ENCODE assay signal across 27 cellular contexts in genomic region chr10:717458-717857, GRCh38.
"Had no signal": no experiment of that assay in that cellular context is flagged by ENCODE, and none has a peak within 500 bp of the region (broad histone marks: within the 10 kb centered on the region; RNA-seq: fewer than 3 reads in every experiment).

No MANE protein-coding gene starts in this region.

- H3K4me3 Mint-ChIP-seq: natural killer cell; nephron; neural progenitor cell; stimulated activated effector memory CD8-positive, alpha-beta T cell treated with anti-CD3 and anti-CD28 coated beads, Interleukin-12 subunit alpha, Interleukin-12 subunit beta, amount 100 ng/mL, for 72 hours; stimulated activated naive B cell treated with anti-CD40 and anti-IgM and Interleukin-4, amounts not matched to agents 10 μg/mL and 1 μg/mL and 100 μg/mL, for 72 hours; stimulated activated naive CD8-positive, alpha-beta T cell treated with anti-CD3 and anti-CD28 coated beads, Interleukin-15, Interleukin-2, amounts not matched to agents 100 ng/mL and 50 ng/mL, for 24 hours; type B pancreatic cell had no signal

- DNase-seq: natural killer cell; occipital lobe; ovary; psoas muscle; right cardiac atrium; right lobe of liver; sigmoid colon; small intestine; stimulated activated CD4-positive, alpha-beta T cell treated with anti-CD3 and anti-CD28 coated beads, Interleukin-15, amount 100 ng/mL, for 24 hours; stimulated activated CD4-positive, alpha-beta T cell treated with anti-CD3 and anti-CD28 coated beads, Interleukin-2, amount 100 ng/mL, for 24 hours; stimulated activated CD4-positive, alpha-beta T cell treated with anti-CD3 and anti-CD28 coated beads, Interleukin-2, amount 100 ng/mL, for 48 hours; stimulated activated CD4-positive, alpha-beta T cell treated with anti-CD3 and anti-CD28 coated beads, Interleukin-4, amount 100 ng/mL, for 24 hours; stimulated activated naive B cell treated with anti-CD40 and anti-IgM and Interleukin-4, amounts not matched to agents 10 μg/mL and 1 μg/mL and 100 μg/mL, for 72 hours; stimulated activated naive CD4-positive, alpha-beta T cell treated with Interleukin-2 at 50 U/mL for 16 hours; stomach; thyroid gland; upper lobe of right lung; uterus had no signal

- H3K9ac ChIP-seq: neural progenitor cell, parathyroid adenoma had no signal

- H3K9me3 Mint-ChIP-seq: type B pancreatic cell had no signal

- H3K4me1 Mint-ChIP-seq: natural killer cell; nephron; neural progenitor cell; stimulated activated effector memory CD8-positive, alpha-beta T cell treated with anti-CD3 and anti-CD28 coated beads, Interleukin-12 subunit alpha, Interleukin-12 subunit beta, amount 100 ng/mL, for 72 hours; stimulated activated naive B cell treated with anti-CD40 and anti-IgM and Interleukin-4, amounts not matched to agents 10 μg/mL and 1 μg/mL and 100 μg/mL, for 72 hours had no signal

- H3K79me2 ChIP-seq: parathyroid adenoma had no signal

- H2AFZ ChIP-seq: neural progenitor cell, parathyroid adenoma had no signal

- H3K9me3 ChIP-seq: ovary, thyroid gland, upper lobe of right lung, uterus had no signal

- H3K27ac ChIP-seq: neural progenitor cell, ovary, parathyroid adenoma, psoas muscle, right lobe of liver, sigmoid colon, stomach, thoracic aorta, thyroid gland, tibial nerve, upper lobe of right lung, uterus had no signal

- H3K27me3 ChIP-seq: neural progenitor cell, ovary, right lobe of liver, sigmoid colon, stomach, thyroid gland, tibial nerve, upper lobe of right lung, uterus had no signal

- H3K27ac Mint-ChIP-seq: natural killer cell; nephron; neural progenitor cell; progenitor cell of endocrine pancreas; stimulated activated effector memory CD8-positive, alpha-beta T cell treated with anti-CD3 and anti-CD28 coated beads, Interleukin-12 subunit alpha, Interleukin-12 subunit beta, amount 100 ng/mL, for 72 hours; stimulated activated naive B cell treated with anti-CD40 and anti-IgM and Interleukin-4, amounts not matched to agents 10 μg/mL and 1 μg/mL and 100 μg/mL, for 72 hours; stimulated activated naive CD8-positive, alpha-beta T cell treated with anti-CD3 and anti-CD28 coated beads, Interleukin-15, Interleukin-2, amounts not matched to agents 100 ng/mL and 50 ng/mL, for 24 hours; type B pancreatic cell had no signal

- H3K4me3 ChIP-seq: neural progenitor cell, ovary, psoas muscle, right lobe of liver, sigmoid colon, stomach, thoracic aorta, thyroid gland, tibial nerve, upper lobe of right lung, uterus had no signal

- H3K4me2 ChIP-seq: neural progenitor cell had no signal

- H3K36me3 ChIP-seq: neural progenitor cell, ovary, right lobe of liver, sigmoid colon, stomach, thoracic aorta, thyroid gland, tibial nerve, upper lobe of right lung, uterus had no signal

- H3K4me1 ChIP-seq: neural progenitor cell, parathyroid adenoma, psoas muscle, sigmoid colon, stomach, thyroid gland, tibial nerve, upper lobe of right lung, uterus had no signal

- H3K36me3 Mint-ChIP-seq: natural killer cell; stimulated activated effector memory CD8-positive, alpha-beta T cell treated with anti-CD3 and anti-CD28 coated beads, Interleukin-12 subunit alpha, Interleukin-12 subunit beta, amount 100 ng/mL, for 72 hours; type B pancreatic cell had no signal

- ATAC-seq: psoas muscle; right cardiac atrium; right lobe of liver; stimulated activated effector memory CD8-positive, alpha-beta T cell treated with anti-CD3 and anti-CD28 coated beads, Interleukin-12 subunit alpha, Interleukin-12 subunit beta, amount 100 ng/mL, for 72 hours; stimulated activated naive B cell treated with anti-CD40 and anti-IgM and Interleukin-4, amounts not matched to agents 10 μg/mL and 1 μg/mL and 100 μg/mL, for 72 hours; upper lobe of right lung had no signal
